Comparison of ENCODE assay signal across 22 cellular contexts in the genomic region with DNA sequence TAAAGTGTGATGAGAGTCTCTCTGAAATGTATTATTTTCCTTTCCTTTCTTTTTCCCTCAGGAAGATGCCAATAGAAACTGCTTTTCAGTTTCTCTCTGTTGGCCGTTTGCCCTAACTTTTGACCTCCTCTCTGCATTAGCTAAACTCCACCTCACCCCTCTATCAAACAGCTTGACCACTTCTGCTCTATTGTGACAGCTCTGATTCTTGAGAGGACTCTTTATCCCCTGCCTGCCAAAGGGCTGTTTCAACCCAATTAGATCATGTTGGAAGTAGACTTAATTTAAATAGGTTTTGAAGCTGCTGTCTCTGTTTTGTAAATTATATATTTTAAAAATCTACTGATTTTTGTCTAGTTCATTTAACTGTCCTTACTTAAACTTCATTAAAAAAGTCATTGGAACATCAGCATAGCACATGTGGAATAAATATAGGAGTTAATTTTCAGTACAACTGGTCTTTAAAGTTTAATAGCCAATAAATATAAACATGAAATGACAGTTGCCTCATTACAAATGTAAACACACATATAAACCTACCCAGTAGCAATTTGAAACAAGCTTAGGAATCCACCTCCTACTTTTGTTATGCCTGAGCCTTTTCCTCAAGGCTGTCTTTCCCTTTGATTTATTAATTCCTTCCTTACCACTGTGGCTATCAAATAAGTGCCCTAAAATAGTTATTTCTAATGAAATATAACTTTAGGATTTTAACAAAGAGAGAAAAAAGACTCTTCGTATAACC.
"Had no signal": no experiment of that assay in that cellular context is flagged by ENCODE, and none has a peak within 500 bp of the region (broad histone marks: within the 10 kb centered on the region; RNA-seq: fewer than 3 reads in every experiment).

No MANE protein-coding gene starts in this region.

- ATAC-seq: activated CD8-positive, alpha-beta T cell treated with anti-CD3 and anti-CD28 coated beads, Interleukin-2, amount 10 ng/mL, durations not matched to agents 7 days and 5 days; effector memory CD8-positive, alpha-beta T cell; gastrocnemius medialis; left lung; naive thymus-derived CD8-positive, alpha-beta T cell; pancreas; psoas muscle had no signal

- DNase-seq: activated CD4-positive, alpha-beta T cell treated with anti-CD3 and anti-CD28 coated beads for 1 hour; activated CD4-positive, alpha-beta T cell treated with anti-CD3 and anti-CD28 coated beads, Interleukin-2, amount 50 U/mL, for 1 hour; activated CD8-positive, alpha-beta T cell treated with anti-CD3 and anti-CD28 coated beads, Interleukin-2, amount 10 ng/mL, durations not matched to agents 7 days and 5 days; activated gamma-delta T cell; activated naive CD4-positive, alpha-beta T cell treated with anti-CD3 and anti-CD28 coated beads, Interleukin-2, amount 50 U/mL, for 16 hours; aorta; central memory CD4-positive, alpha-beta T cell; effector memory CD8-positive, alpha-beta T cell; esophagus squamous epithelium; gastrocnemius medialis; kidney; left lung; naive thymus-derived CD8-positive, alpha-beta T cell; pancreas; psoas muscle; stimulated activated CD4-positive, alpha-beta T cell treated with anti-CD3 and anti-CD28 coated beads, Interleukin-12 subunit alpha, Interleukin-12 subunit beta, amount 100 ng/mL, for 4 hours; substantia nigra; thyroid gland; WERI-Rb-1 had no signal

- H3K4me3 ChIP-seq: esophagus squamous epithelium, gastrocnemius medialis, left lung, lung, pancreas, psoas muscle, right atrium auricular region, thyroid gland had no signal

- H3K27ac ChIP-seq: esophagus squamous epithelium, gastrocnemius medialis, left lung, neutrophil, pancreas, psoas muscle, right atrium auricular region, thyroid gland, WERI-Rb-1 had no signal

- H3K9me3 ChIP-seq: esophagus squamous epithelium, gastrocnemius medialis, left lung, neutrophil, pancreas, psoas muscle, right atrium auricular region, thyroid gland had no signal

- H3K4me1 ChIP-seq: gastrocnemius medialis, psoas muscle, right atrium auricular region, thyroid gland had no signal

- H3K36me3 ChIP-seq: esophagus squamous epithelium, gastrocnemius medialis, left lung, neutrophil, pancreas, right atrium auricular region, thyroid gland, WERI-Rb-1 had no signal

- H3K27me3 ChIP-seq: esophagus squamous epithelium, gastrocnemius medialis, left lung, neutrophil, pancreas, right atrium auricular region, thyroid gland had no signal
